Comparison of ENCODE assay signal across 8 cellular contexts in the genomic region with DNA sequence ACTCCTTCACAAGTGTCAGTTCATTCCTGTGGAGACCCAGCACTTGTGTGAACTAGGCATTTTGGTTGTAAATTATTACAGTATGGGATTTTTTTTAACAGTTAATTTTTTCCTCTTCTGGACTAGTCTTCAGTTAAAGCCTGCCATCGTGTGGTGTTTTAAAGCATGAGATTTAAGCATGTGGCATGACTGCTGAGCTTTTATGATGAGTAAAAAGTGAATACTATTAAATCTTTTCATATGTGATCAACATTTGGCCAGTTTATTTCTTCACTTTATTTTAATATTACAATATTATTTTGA. TPM values are rescaled to one million over a fixed set of nuclear protein-coding genes. Genes with fewer than 3 reads are reported as not detected.
DNase-seq lines count a peak whose midpoint lies in the region; ATAC-seq and TF ChIP-seq lines count a peak whose summit lies in the region.

No MANE protein-coding gene starts in this region.

- H3K27ac Mint-ChIP-seq in activated naive CD4-positive, alpha-beta T cell treated with anti-CD3 and anti-CD28 coated beads, Interleukin-2, amount 10 ng/mL, durations not matched to agents 7 days and 5 days: peak overlapping the region; percentile 55

- TF ChIP-seq CTCF in retinal pigment epithelial cell (conservative IDR thresholded peaks at IDR 0.05; ENCODE audit: low read depth, low read length): peak; percentile 47

- peak; percentile 51 for ATAC-seq in HG03571 (IDR thresholded peaks at IDR 0.05; ENCODE audit: unreplicated experiment)
- no peak for ATAC-seq in GM18858 (IDR thresholded peaks at IDR 0.05; ENCODE audit: unreplicated experiment)

- no peaks in the 10 kb centered on the region for H3K9me3 Mint-ChIP-seq in activated naive CD4-positive, alpha-beta T cell treated with anti-CD3 and anti-CD28 coated beads, Interleukin-2, amount 10 ng/mL, durations not matched to agents 7 days and 5 days

- no peak overlapping the region for H3K4me3 Mint-ChIP-seq in activated naive CD4-positive, alpha-beta T cell treated with anti-CD3 and anti-CD28 coated beads, Interleukin-2, amount 10 ng/mL, durations not matched to agents 7 days and 5 days

- CTCF ChIA-PET in activated naive CD4-positive, alpha-beta T cell treated with anti-CD3 and anti-CD28 coated beads, Interleukin-2, amount 10 ng/mL, durations not matched to agents 7 days and 5 days (lab: Charles Lee): interaction anchor here (1.0 to 6.9 kb wide), 9 partner anchors 9 to 145 kb away, joined by 3 to 74 read pairs (median 4); no protein-coding TSS in a partner anchor

- peaks cover 37% of the 10 kb centered on the region for H3K36me3 Mint-ChIP-seq in activated naive CD4-positive, alpha-beta T cell treated with anti-CD3 and anti-CD28 coated beads, Interleukin-2, amount 10 ng/mL, durations not matched to agents 7 days and 5 days

- DNase-seq in activated naive CD4-positive, alpha-beta T cell treated with anti-CD3 and anti-CD28 coated beads, Interleukin-2, amount 10 ng/mL, durations not matched to agents 7 days and 5 days: peak; percentile 28
- DNase-seq in activated naive CD4-positive, alpha-beta T cell treated with Interleukin-2 at 50 U/mL for 16 hours: no peak
- DNase-seq in cerebellum (ENCODE audit: low spot score) (peak; percentile 30), retinal pigment epithelial cell (ENCODE audit: low read depth) (no peak), NCI-H1105 (lab: John Stamatoyannopoulos, UW) (no peak), NCI-H128 (lab: John Stamatoyannopoulos, UW; ENCODE audit: unreplicated experiment) (no peak)

- no peaks in the 10 kb centered on the region for H3K27me3 Mint-ChIP-seq in activated naive CD4-positive, alpha-beta T cell treated with anti-CD3 and anti-CD28 coated beads, Interleukin-2, amount 10 ng/mL, durations not matched to agents 7 days and 5 days

- H3K4me1 Mint-ChIP-seq in activated naive CD4-positive, alpha-beta T cell treated with anti-CD3 and anti-CD28 coated beads, Interleukin-2, amount 10 ng/mL, durations not matched to agents 7 days and 5 days: peaks cover 45% of the 10 kb centered on the region

- no peak overlapping the region for H3K4me3 ChIP-seq in retinal pigment epithelial cell (ENCODE audit: low read length)

RNA-seq across cellular contexts. Expression of gene LMNB1, which starts 25.0 kb away (rescaled TPM):
- total RNA-seq in cerebellum: 62.2 TPM

Comparison
In these comparisons a context has a peak if more than half of its experiments do, and no peak if none do; other contexts are left out.
1. DNase-seq: peak in activated naive CD4-positive, alpha-beta T cell treated with anti-CD3 and anti-CD28 coated beads, Interleukin-2, amount 10 ng/mL, durations not matched to agents 7 days and 5 days (single experiment) and cerebellum (single experiment); none in activated naive CD4-positive, alpha-beta T cell treated with Interleukin-2 at 50 U/mL for 16 hours (single experiment), retinal pigment epithelial cell (single experiment), NCI-H1105 (single experiment) and NCI-H128 (single experiment).